ENCODE assay signal across 9 cellular contexts in the genomic region with DNA sequence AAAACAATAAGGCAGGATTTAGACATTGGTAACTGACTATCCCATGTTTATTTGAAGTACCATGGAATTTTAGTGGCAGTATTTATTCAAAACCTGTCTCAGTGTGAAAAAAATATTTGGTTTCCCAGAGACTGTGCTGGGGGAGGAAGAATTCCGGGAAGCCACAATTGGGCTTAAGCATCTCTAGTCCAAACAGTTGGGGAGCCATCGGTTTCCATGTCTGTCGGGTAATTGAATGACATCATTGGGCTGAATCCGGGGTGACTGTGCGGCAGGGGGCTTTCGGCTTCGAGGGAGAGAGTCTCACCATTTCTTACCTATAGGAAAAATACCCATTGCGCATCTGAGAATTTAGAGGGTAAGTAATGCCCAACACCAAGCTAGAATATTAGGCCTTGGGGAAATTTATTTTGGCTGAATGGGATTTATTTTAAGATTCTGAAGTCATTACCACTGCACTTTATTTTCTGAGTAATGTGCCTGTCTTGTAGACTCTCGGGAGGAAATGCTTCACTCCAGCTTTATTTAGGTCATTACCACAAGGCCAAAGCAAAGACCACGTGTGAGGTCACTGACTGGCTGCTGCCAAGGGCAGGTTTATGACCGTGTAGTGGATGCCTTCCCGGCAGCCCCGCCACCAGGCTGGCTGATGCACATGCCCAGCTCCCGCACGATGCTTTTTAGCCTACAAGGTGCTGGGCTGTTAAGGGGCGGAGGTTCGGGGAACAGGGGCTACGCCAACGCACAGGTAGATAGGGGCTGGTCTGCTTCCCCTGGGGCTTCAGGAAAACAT. TPM values are rescaled to one million over a fixed set of nuclear protein-coding genes. Genes with fewer than 3 reads are reported as not detected.
DNase-seq lines count a peak whose midpoint lies in the region; ATAC-seq, FAIRE-seq and TF ChIP-seq lines count a peak whose summit lies in the region.
"Had no signal": no experiment of that assay in that cellular context is flagged by ENCODE, and none has a peak within 500 bp of the region (broad histone marks: within the 10 kb centered on the region; RNA-seq: fewer than 3 reads in every experiment).

No MANE protein-coding gene starts in this region.

- FAIRE-seq in HTR-8/SVneo (lab: Jason Lieb, UNC) (no peak), small intestine (lab: Jason Lieb, UNC) (no peak)

- no peak for TF ChIP-seq EP300 in transverse colon (IDR thresholded peaks at IDR 0.05; ENCODE audit: low read depth)

- no peak overlapping the region for H3K4me3 ChIP-seq in brain microvascular endothelial cell (ENCODE audit: low read depth, low read length)
- no peak overlapping the region for H3K4me3 ChIP-seq in left lung
- H3K4me3 ChIP-seq in transverse colon: no peak overlapping the region
- H3K4me3 ChIP-seq in small intestine (ENCODE audit: low read depth in 1 of 2, low read length in 2 of 2): no peak overlapping the region

- H3K27me3 ChIP-seq in brain microvascular endothelial cell (replicated peaks) (no peaks in the 10 kb centered on the region), left lung (no peaks in the 10 kb centered on the region), transverse colon (no peaks in the 10 kb centered on the region), small intestine (ENCODE audit: control insufficient read depth in 2 of 2, insufficient read depth in 2 of 2, low read length in 2 of 2) (no peaks in the 10 kb centered on the region)

- in situ Hi-C loops in brain microvascular endothelial cell (cut with HindIII; ENCODE audit: low pct_ligation_motif_present, low sequenced_read_pairs) (no loop called here), transverse colon (cut with MboI; ENCODE audit: low pct_ligation_motif_present in 1 of 4, low pct_unique_long_range_greater_than_20kb in 1 of 4, low sequenced_read_pairs in 3 of 4) (no loop called here)

- WGBS in transverse colon (ENCODE audit: low coverage in 1 of 2), 2 donors: 66 to 75% methylated on average over 2 to 19 of the region's 19 CpGs
- WGBS in small intestine, 3 donors: 72 to 80% (median 79%) methylated on average over 19 of the region's 19 CpGs

- H3K36me3 ChIP-seq in brain microvascular endothelial cell (replicated peaks): no peaks in the 10 kb centered on the region
- no peaks in the 10 kb centered on the region for H3K36me3 ChIP-seq in left lung
- H3K36me3 ChIP-seq in transverse colon: no peaks in the 10 kb centered on the region
- no peaks in the 10 kb centered on the region for H3K36me3 ChIP-seq in small intestine (ENCODE audit: control insufficient read depth in 2 of 2, insufficient read depth in 2 of 2, low read length in 2 of 2)

- intact Hi-C loops in left lung (cut with DNase I) (no loop called here), transverse colon (cut with DNase I; ENCODE audit: low total_unique reads) (no loop called here)

- peak overlapping the region; percentile 84 for H3K27ac ChIP-seq in brain microvascular endothelial cell
- H3K27ac ChIP-seq in left lung: peak overlapping the region in 1 of 2 donors; percentile 54
- H3K27ac ChIP-seq in transverse colon: peak overlapping the region; percentile 34 to 57 (median 50)
- peak overlapping the region in 1 of 2 donors; percentile 63 for H3K27ac ChIP-seq in small intestine (ENCODE audit: low read depth in 1 of 2, low read length in 1 of 2)

- H3K9me3 ChIP-seq in left lung (no peaks in the 10 kb centered on the region), transverse colon (no peaks in the 10 kb centered on the region), small intestine (ENCODE audit: control insufficient read depth, low read depth) (no peaks in the 10 kb centered on the region)

- peak; percentile 67 for ATAC-seq in left lung

- H3K4me1 ChIP-seq in left lung: peaks cover 0 to 3% of the 10 kb centered on the region in 2 donors
- peaks cover 0 to 6% (median 0%) of the 10 kb centered on the region in 4 donors for H3K4me1 ChIP-seq in transverse colon
- H3K4me1 ChIP-seq in small intestine (ENCODE audit: control insufficient read depth in 2 of 2, insufficient read depth in 1 of 2, low read depth in 1 of 2, low read length in 1 of 2): no peaks in the 10 kb centered on the region

- TF ChIP-seq POLR2A in transverse colon (IDR thresholded peaks at IDR 0.05): no peak

- peak; percentile 47 for DNase-seq in HTR-8/SVneo (ENCODE audit: insufficient read length, low spot score)
- DNase-seq in brain microvascular endothelial cell: peak; percentile 94
- DNase-seq in left lung: peak in 1 of 2 donors; percentile 47
- no peak for DNase-seq in transverse colon
- no peak for DNase-seq in small intestine
- DNase-seq in COR-L47 (lab: John Stamatoyannopoulos, UW): no peak
- no peak for DNase-seq in SKM-1 treated with dmso at 0.1 percent for 144 hours (lab: John Stamatoyannopoulos, UW; ENCODE audit: unreplicated experiment)
- DNase-seq: activated effector memory CD4-positive, alpha-beta T cell treated with anti-CD3 and anti-CD28 coated beads, Interleukin-2, amount 50 U/mL, for 16 hours; NCI-H1092 treated with DMSO at 0.1 percent for 48 hours had no signal

- TF ChIP-seq CTCF in brain microvascular endothelial cell (IDR thresholded peaks at IDR 0.05; ENCODE audit: low read depth, low read length, missing control alignments) (peak; percentile 37), left lung (IDR thresholded peaks at IDR 0.05) (no peak), transverse colon (IDR thresholded peaks at IDR 0.05) (no peak)

RNA-seq across cellular contexts. Expression of gene UMODL1, which starts 23.1 kb away (rescaled TPM):
- total RNA-seq in left lung (under 1 TPM in 1 of 2 donors, not detected in 1; 0.10 TPM), transverse colon (1 to 10 TPM in 1 of 4 donors, under 1 TPM in 2, not detected in 1; 0.16 to 3.2 (median 0.68) TPM)
- polyA plus RNA-seq in small intestine: under 1 TPM in 2 of 3 donors, not detected in 1; 0.43 to 0.67 TPM

RNA-seq across cellular contexts. Expression of gene ZBTB21, which starts 37.9 kb away (rescaled TPM):
- total RNA-seq in left lung (10 to 100 TPM; 12.2 to 13.9 TPM), transverse colon (10 to 100 TPM in 2 of 4 donors, 1 to 10 TPM in 2; 5.2 to 19.5 (median 9.7) TPM)
- 1 to 10 TPM; 1.4 to 3.0 (median 1.8) TPM for polyA plus RNA-seq in small intestine

Comparison
In these comparisons a context has a peak if more than half of its experiments do, and no peak if none do; other contexts are left out.
1. DNase-seq: peak in HTR-8/SVneo (single experiment) and brain microvascular endothelial cell (single experiment); none in transverse colon (single experiment), small intestine (single experiment), COR-L47 (single experiment) and SKM-1 treated with dmso at 0.1 percent for 144 hours (single experiment).